Comparison of ENCODE assay signal across 17 cellular contexts in the genomic region with DNA sequence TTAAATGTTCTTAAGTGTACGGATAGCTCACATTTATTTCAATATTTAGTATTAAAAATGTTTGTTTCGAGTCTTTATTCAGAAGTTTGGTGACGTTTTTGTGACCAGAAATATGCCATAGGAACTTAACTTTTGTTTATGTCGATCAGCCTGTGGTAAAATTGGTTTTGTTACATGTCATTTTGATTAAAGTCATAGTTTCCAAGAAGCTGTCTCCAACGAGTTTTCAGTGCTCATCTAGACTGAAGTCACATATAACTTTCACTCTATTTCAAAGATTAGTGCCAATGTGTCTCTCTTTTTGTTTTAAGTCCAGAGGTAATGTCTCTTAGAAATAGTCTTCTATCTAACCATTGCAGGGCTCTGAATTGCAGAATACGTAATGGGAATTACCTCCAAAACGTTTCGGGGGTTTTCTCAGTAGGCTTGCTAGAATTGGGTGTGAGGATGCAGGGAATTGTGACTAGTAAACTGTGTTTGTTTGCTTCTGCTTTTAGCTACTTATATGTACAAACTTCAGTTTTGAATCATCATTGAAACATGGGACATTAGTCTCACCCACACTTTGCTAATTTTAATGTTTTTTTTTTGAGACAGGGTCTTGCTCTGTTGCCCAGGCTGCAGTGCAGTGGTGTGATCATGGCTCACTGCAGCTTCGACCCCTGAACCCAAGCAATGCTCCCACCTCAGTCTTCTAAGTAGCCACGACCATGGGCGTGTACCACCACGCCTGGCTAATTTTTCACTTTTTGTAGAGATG. TPM values are rescaled to one million over a fixed set of nuclear protein-coding genes. Genes with fewer than 3 reads are reported as not detected.
DNase-seq lines count a peak whose midpoint lies in the region; FAIRE-seq and TF ChIP-seq lines count a peak whose summit lies in the region.
"Had no signal": no experiment of that assay in that cellular context is flagged by ENCODE, and none has a peak within 500 bp of the region (broad histone marks: within the 10 kb centered on the region; RNA-seq: fewer than 3 reads in every experiment).

No MANE protein-coding gene starts in this region.

- H3K27me3 Mint-ChIP-seq in IgD-negative memory B cell (no peaks in the 10 kb centered on the region), nephron progenitor cell (ENCODE audit: low read depth, poor library complexity) (no peaks in the 10 kb centered on the region)
- H3K27me3 Mint-ChIP-seq in activated CD4-positive, alpha-beta memory T cell treated with anti-CD3 and anti-CD28 coated beads for 36 hours = no peaks in the 10 kb centered on the region
- H3K27me3 Mint-ChIP-seq: CD4-positive, alpha-beta T cell had no signal

- peak overlapping the region; percentile 60 for H3K4me3 ChIP-seq in GM12865 (ENCODE audit: low read depth, low read length)
- H3K4me3 ChIP-seq: lung, sigmoid colon, SJSA1 had no signal

- H3K4me1 Mint-ChIP-seq in IgD-negative memory B cell (peaks cover 13 to 26% (median 16%) of the 10 kb centered on the region in 3 donors), nephron progenitor cell (peaks cover 15% of the 10 kb centered on the region)
- H3K4me1 Mint-ChIP-seq in activated CD4-positive, alpha-beta memory T cell treated with anti-CD3 and anti-CD28 coated beads for 36 hours (ENCODE audit: low read depth) = peaks cover 6% of the 10 kb centered on the region

- FAIRE-seq in H54 (lab: Jason Lieb, UNC) = no peak

- H3K36me3 Mint-ChIP-seq in IgD-negative memory B cell (peaks cover 6% of the 10 kb centered on the region), nephron progenitor cell (ENCODE audit: low read depth) (peaks cover 45% of the 10 kb centered on the region)
- peaks cover 42% of the 10 kb centered on the region for H3K36me3 Mint-ChIP-seq in activated CD4-positive, alpha-beta memory T cell treated with anti-CD3 and anti-CD28 coated beads for 36 hours

- H3K4me3 Mint-ChIP-seq in IgD-negative memory B cell (peak overlapping the region; percentile 48 to 81 (median 53)), nephron progenitor cell (peak overlapping the region; percentile 55)
- H3K4me3 Mint-ChIP-seq in activated CD4-positive, alpha-beta memory T cell treated with anti-CD3 and anti-CD28 coated beads for 36 hours = peak overlapping the region; percentile 53
- H3K4me3 Mint-ChIP-seq: CD4-positive, alpha-beta T cell had no signal

- TF ChIP-seq POLR2A in H54 (IDR thresholded peaks at IDR 0.05; ENCODE audit: low read depth, low read length) = no peak

- no peak for TF ChIP-seq CTCF in GM12865 (IDR thresholded peaks at IDR 0.05; ENCODE audit: insufficient read depth, low read depth, low read length, missing control alignments)
- TF ChIP-seq CTCF in nephron progenitor cell (IDR thresholded peaks at IDR 0.05) = no peak

- CTCF ChIA-PET in activated CD4-positive, alpha-beta memory T cell treated with anti-CD3 and anti-CD28 coated beads for 36 hours (lab: Charles Lee) = interaction anchor here (0.8 to 1.4 kb wide), 4 partner anchors 53 to 117 kb away, joined by 4 read pairs; no protein-coding TSS in a partner anchor

- DNase-seq in GM12865 (ENCODE audit: low read depth) (peak; percentile 70), nephron progenitor cell (no peak), cortex of kidney (lab: John Stamatoyannopoulos, UW) (no peak), AG20443 (ENCODE audit: low spot score) (no peak), NCI-H446 treated with DMSO at 0.1 percent for 48 hours (lab: John Stamatoyannopoulos, UW) (no peak), H54 (ENCODE audit: insufficient read length, low spot score) (no peak)
- DNase-seq in activated CD4-positive, alpha-beta memory T cell treated with anti-CD3 and anti-CD28 coated beads for 36 hours = no peak
- DNase-seq: anterior cingulate cortex; CD4-positive, alpha-beta T cell; GF-D8; NCI-H2081 treated with DMSO at 0.1 percent for 48 hours; sigmoid colon; stimulated activated CD4-positive, alpha-beta T cell treated with anti-CD3 and anti-CD28 coated beads, Interleukin-4, amount 100 ng/mL, for 24 hours had no signal

- H3K27ac Mint-ChIP-seq in IgD-negative memory B cell (peak overlapping the region in 1 of 3 donors; percentile 7), nephron progenitor cell (no peak overlapping the region)
- peak overlapping the region; percentile 46 for H3K27ac Mint-ChIP-seq in activated CD4-positive, alpha-beta memory T cell treated with anti-CD3 and anti-CD28 coated beads for 36 hours
- H3K27ac Mint-ChIP-seq: CD4-positive, alpha-beta T cell had no signal

- H3K9me3 Mint-ChIP-seq in IgD-negative memory B cell = no peaks in the 10 kb centered on the region
- H3K9me3 Mint-ChIP-seq in activated CD4-positive, alpha-beta memory T cell treated with anti-CD3 and anti-CD28 coated beads for 36 hours = no peaks in the 10 kb centered on the region
- no peaks in the 10 kb centered on the region for H3K9me3 Mint-ChIP-seq in nephron progenitor cell
- H3K9me3 Mint-ChIP-seq: CD4-positive, alpha-beta T cell had no signal

- intact Hi-C loops in activated CD4-positive, alpha-beta memory T cell treated with anti-CD3 and anti-CD28 coated beads for 36 hours (cut with micrococcal nuclease) = loop anchor here (5.0 kb wide), 1 partner anchor 37 kb away; no protein-coding TSS in a partner anchor

- POLR2A ChIA-PET in activated CD4-positive, alpha-beta memory T cell treated with anti-CD3 and anti-CD28 coated beads for 36 hours (lab: Charles Lee) = interaction anchor here (0.6 kb wide), 1 partner anchor 49 kb away, joined by 6 read pairs; no protein-coding TSS in a partner anchor

RNA-seq across cellular contexts. Expression of gene BUB1B, which starts 3.0 kb away (rescaled TPM):
- 0.55 TPM for polyA plus RNA-seq in IgD-negative memory B cell
- 10 to 100 TPM; 88.8 to 96.1 TPM for total RNA-seq in activated CD4-positive, alpha-beta memory T cell treated with anti-CD3 and anti-CD28 coated beads for 36 hours

RNA-seq across cellular contexts. Expression of gene BMF, which starts 55.2 kb away (rescaled TPM):
- 5.8 TPM for polyA plus RNA-seq in IgD-negative memory B cell
- total RNA-seq in activated CD4-positive, alpha-beta memory T cell treated with anti-CD3 and anti-CD28 coated beads for 36 hours = 1 to 10 TPM; 6.9 to 7.3 TPM
- total RNA-seq: MCF 10A had no signal
